In genomic region chr17:74750327-74751069, GRCh38 we compare ENCODE assay signal across 8 cellular contexts. TPM values are rescaled to one million over a fixed set of nuclear protein-coding genes. Genes with fewer than 3 reads are reported as not detected.
DNase-seq lines count a peak whose midpoint lies in the region; ATAC-seq and TF ChIP-seq lines count a peak whose summit lies in the region.

No MANE protein-coding gene starts in this region.

- H2AFZ ChIP-seq in Karpas-422 (ENCODE audit: low read length): no peak overlapping the region

- H3K4me3 ChIP-seq in BJ (ENCODE audit: low read depth, low read length) (peak overlapping the region; percentile 64), Karpas-422 (ENCODE audit: low read length) (peak overlapping the region; percentile 99)

- peaks cover 69% of the 10 kb centered on the region for H3K79me2 ChIP-seq in Karpas-422 (ENCODE audit: low read length)

- H3K36me3 ChIP-seq in BJ (ENCODE audit: control insufficient read depth, insufficient read depth, low read length): no peaks in the 10 kb centered on the region; the same call in 1 of the 2 replicates
- H3K36me3 ChIP-seq in Karpas-422 (ENCODE audit: insufficient read depth, low read length): peaks cover 7% of the 10 kb centered on the region; the same call in 1 of the 2 replicates

- peaks cover 28% of the 10 kb centered on the region for H3K4me1 ChIP-seq in Karpas-422 (ENCODE audit: low read length)

- H3K27ac Mint-ChIP-seq in dendritic cell treated with granulocyte-macrophage colony-stimulating factor and Interleukin-4, amounts not matched to agents 40 ng/mL and 50 ng/mL, for 4 days: peak overlapping the region; percentile 79
- H3K27ac Mint-ChIP-seq in naive thymus-derived CD8-positive, alpha-beta T cell: peak overlapping the region; percentile 87 to 97 (median 94)

- no peaks in the 10 kb centered on the region for H3K27me3 ChIP-seq in BJ (ENCODE audit: control insufficient read depth, insufficient read depth, low read length)
- no peaks in the 10 kb centered on the region for H3K27me3 ChIP-seq in Karpas-422 (ENCODE audit: low read length)

- no peak for ATAC-seq in naive thymus-derived CD8-positive, alpha-beta T cell
- ATAC-seq in GM21390 (IDR thresholded peaks at IDR 0.05; ENCODE audit: unreplicated experiment): no peak

- peaks cover 66% of the 10 kb centered on the region for H3K4me1 Mint-ChIP-seq in dendritic cell treated with granulocyte-macrophage colony-stimulating factor and Interleukin-4, amounts not matched to agents 40 ng/mL and 50 ng/mL, for 4 days (ENCODE audit: low read depth)
- H3K4me1 Mint-ChIP-seq in naive thymus-derived CD8-positive, alpha-beta T cell: peaks cover 39 to 82% (median 75%) of the 10 kb centered on the region in 4 donors

- no peak for DNase-seq in BJ (ENCODE audit: low read depth)
- DNase-seq in Karpas-422: no peak
- no peak for DNase-seq in naive thymus-derived CD8-positive, alpha-beta T cell
- DNase-seq in SK-N-DZ (ENCODE audit: low spot score): no peak
- no peak for DNase-seq in NCI-H345 (lab: John Stamatoyannopoulos, UW)
- no peak for DNase-seq in OCI-M2 (lab: John Stamatoyannopoulos, UW; ENCODE audit: unreplicated experiment)

- no peak overlapping the region for H3K27ac ChIP-seq in Karpas-422 (ENCODE audit: low read length)

- POLR2A ChIA-PET in BJ (lab: Charles Lee): no interaction called here
- POLR2A ChIA-PET in naive thymus-derived CD8-positive, alpha-beta T cell (lab: Charles Lee): interaction anchor here (1.0 to 13.2 kb wide), 9 partner anchors 9 to 117 kb away, joined by 3 to 231 read pairs (median 23); partner anchors contain the start of genes NAT9 and RAB37

- H3K27me3 Mint-ChIP-seq in dendritic cell treated with granulocyte-macrophage colony-stimulating factor and Interleukin-4, amounts not matched to agents 40 ng/mL and 50 ng/mL, for 4 days: no peaks in the 10 kb centered on the region
- H3K27me3 Mint-ChIP-seq in naive thymus-derived CD8-positive, alpha-beta T cell: no peaks in the 10 kb centered on the region

- no peaks in the 10 kb centered on the region for H3K9me2 ChIP-seq in Karpas-422 (replicated peaks; ENCODE audit: insufficient read depth, low read length)

- peaks cover 26% of the 10 kb centered on the region for H3K36me3 Mint-ChIP-seq in dendritic cell treated with granulocyte-macrophage colony-stimulating factor and Interleukin-4, amounts not matched to agents 40 ng/mL and 50 ng/mL, for 4 days (ENCODE audit: low read depth)
- H3K36me3 Mint-ChIP-seq in naive thymus-derived CD8-positive, alpha-beta T cell: peaks cover 4 to 36% (median 8%) of the 10 kb centered on the region in 3 donors

- H3K9me3 Mint-ChIP-seq in dendritic cell treated with granulocyte-macrophage colony-stimulating factor and Interleukin-4, amounts not matched to agents 40 ng/mL and 50 ng/mL, for 4 days: no peaks in the 10 kb centered on the region
- no peaks in the 10 kb centered on the region for H3K9me3 Mint-ChIP-seq in naive thymus-derived CD8-positive, alpha-beta T cell

- CTCF ChIA-PET in BJ (lab: Yijun Ruan, JAX): interaction anchor here (0.9 to 3.7 kb wide), 5 partner anchors 10 to 210 kb away, joined by 3 to 16 read pairs (median 4); no protein-coding TSS in a partner anchor

- H4K20me1 ChIP-seq in Karpas-422 (ENCODE audit: insufficient read depth, low read depth, low read length): peaks cover 22% of the 10 kb centered on the region

- no peak for TF ChIP-seq CTCF in BJ (IDR thresholded peaks at IDR 0.05; ENCODE audit: insufficient read depth, low read depth, low read length)

- H3K4me3 Mint-ChIP-seq in dendritic cell treated with granulocyte-macrophage colony-stimulating factor and Interleukin-4, amounts not matched to agents 40 ng/mL and 50 ng/mL, for 4 days: peak overlapping the region; percentile 94
- peak overlapping the region; percentile 92 to 100 (median 98) for H3K4me3 Mint-ChIP-seq in naive thymus-derived CD8-positive, alpha-beta T cell

- peak overlapping the region; percentile 99 for H3K9ac ChIP-seq in Karpas-422 (ENCODE audit: low read length)

- intact Hi-C loops in dendritic cell treated with granulocyte-macrophage colony-stimulating factor and Interleukin-4, amounts not matched to agents 40 ng/mL and 50 ng/mL, for 4 days (cut with micrococcal nuclease): no loop called here

- no peaks in the 10 kb centered on the region for H3K9me3 ChIP-seq in Karpas-422 (ENCODE audit: low read length)

- peak overlapping the region; percentile 93 for H3K4me2 ChIP-seq in Karpas-422 (ENCODE audit: low read depth, low read length, poor library complexity, severe bottlenecking)

RNA-seq across cellular contexts. Expression of gene NHERF1, which starts 2.1 kb away (rescaled TPM):
- 13.7 and 16.3 TPM in 2 replicates for polyA plus RNA-seq in BJ (2011; rRNA removed)
- polyA minus RNA-seq in BJ (2011; rRNA and poly(A)+ RNA removed): 11.0 and 16.0 TPM in 2 replicates
- total RNA-seq in Karpas-422 (2014; rRNA removed; shearing (Covaris generic); ENCODE audit: low replicate concordance): 24.4 and 38.3 TPM in 2 replicates
- 100 to 1,000 TPM; 158 to 164 TPM for total RNA-seq in naive thymus-derived CD8-positive, alpha-beta T cell
- 100 to 1,000 TPM; 277 to 351 (median 324) TPM for polyA plus RNA-seq in naive thymus-derived CD8-positive, alpha-beta T cell
- 25.8 and 39.1 TPM in 2 replicates for polyA plus RNA-seq in SK-N-DZ (2014; cell fraction: cytosol; rRNA removed)
- polyA plus RNA-seq in SK-N-DZ (2014; cell fraction: nucleus; rRNA removed): 15.7 and 16.5 TPM in 2 replicates

RNA-seq across cellular contexts. Expression of gene RAB37, which starts 13.4 kb away (rescaled TPM):
- 0.06 and 0.12 TPM in 2 replicates for polyA plus RNA-seq in BJ (2011; rRNA removed)
- 0.09 TPM in 1 of 2 replicates, not detected in the other for polyA minus RNA-seq in BJ (2011; rRNA and poly(A)+ RNA removed)
- 0.07 TPM in 1 of 2 replicates, not detected in the other for total RNA-seq in Karpas-422 (2014; rRNA removed; shearing (Covaris generic); ENCODE audit: low replicate concordance)
- total RNA-seq in naive thymus-derived CD8-positive, alpha-beta T cell: 10 to 100 TPM; 34.0 to 35.9 TPM
- 100 to 1,000 TPM in 1 of 3 donors, 10 to 100 TPM in 2; 55.3 to 108 (median 76.0) TPM for polyA plus RNA-seq in naive thymus-derived CD8-positive, alpha-beta T cell
- 0.08 and 0.16 TPM in 2 replicates for polyA plus RNA-seq in SK-N-DZ (2014; cell fraction: cytosol; rRNA removed)
- polyA plus RNA-seq in SK-N-DZ (2014; cell fraction: nucleus; rRNA removed): 0.30 TPM in 2 replicates

RNA-seq across cellular contexts. Expression of gene NAT9, which starts 25.6 kb away (rescaled TPM):
- polyA plus RNA-seq in BJ (2011; rRNA removed): 39.5 and 50.6 TPM in 2 replicates
- 20.0 and 44.7 TPM in 2 replicates for polyA minus RNA-seq in BJ (2011; rRNA and poly(A)+ RNA removed)
- total RNA-seq in Karpas-422 (2014; rRNA removed; shearing (Covaris generic); ENCODE audit: low replicate concordance): 25.3 and 66.8 TPM in 2 replicates
- total RNA-seq in naive thymus-derived CD8-positive, alpha-beta T cell: 10 to 100 TPM; 66.5 to 71.5 TPM
- 10 to 100 TPM in 2 of 3 donors, 1 to 10 TPM in 1; 9.8 to 28.3 (median 20.2) TPM for polyA plus RNA-seq in naive thymus-derived CD8-positive, alpha-beta T cell
- polyA plus RNA-seq in SK-N-DZ (2014; cell fraction: cytosol; rRNA removed): 71.2 and 88.7 TPM in 2 replicates
- polyA plus RNA-seq in SK-N-DZ (2014; cell fraction: nucleus; rRNA removed): 564 and 609 TPM in 2 replicates

RNA-seq across cellular contexts. Expression of gene CD300LF, which starts 37.8 kb away (rescaled TPM):
- polyA plus RNA-seq in BJ (2011; rRNA removed): not detected in 2 replicates
- polyA minus RNA-seq in BJ (2011; rRNA and poly(A)+ RNA removed): not detected in 2 replicates
- total RNA-seq in Karpas-422 (2014; rRNA removed; shearing (Covaris generic); ENCODE audit: low replicate concordance): not detected in 2 replicates
- total RNA-seq in naive thymus-derived CD8-positive, alpha-beta T cell: under 1 TPM in 1 of 2 experiments, not detected in 1; 0.36 TPM
- not detected for polyA plus RNA-seq in naive thymus-derived CD8-positive, alpha-beta T cell
- not detected in 2 replicates for polyA plus RNA-seq in SK-N-DZ (2014; cell fraction: cytosol; rRNA removed)
- polyA plus RNA-seq in SK-N-DZ (2014; cell fraction: nucleus; rRNA removed): not detected in 2 replicates

Comparison
In these comparisons a context has a peak if more than half of its experiments do, and no peak if none do; other contexts are left out.
1. RNA of gene RAB37, which starts 13.4 kb away (total RNA-seq): 34.0 to 35.9 TPM in naive thymus-derived CD8-positive, alpha-beta T cell; 0.07 TPM in Karpas-422; every median in the first group is over 10 times any median in the second.